7 cellular contexts compared by ENCODE assay signal in the genomic region with DNA sequence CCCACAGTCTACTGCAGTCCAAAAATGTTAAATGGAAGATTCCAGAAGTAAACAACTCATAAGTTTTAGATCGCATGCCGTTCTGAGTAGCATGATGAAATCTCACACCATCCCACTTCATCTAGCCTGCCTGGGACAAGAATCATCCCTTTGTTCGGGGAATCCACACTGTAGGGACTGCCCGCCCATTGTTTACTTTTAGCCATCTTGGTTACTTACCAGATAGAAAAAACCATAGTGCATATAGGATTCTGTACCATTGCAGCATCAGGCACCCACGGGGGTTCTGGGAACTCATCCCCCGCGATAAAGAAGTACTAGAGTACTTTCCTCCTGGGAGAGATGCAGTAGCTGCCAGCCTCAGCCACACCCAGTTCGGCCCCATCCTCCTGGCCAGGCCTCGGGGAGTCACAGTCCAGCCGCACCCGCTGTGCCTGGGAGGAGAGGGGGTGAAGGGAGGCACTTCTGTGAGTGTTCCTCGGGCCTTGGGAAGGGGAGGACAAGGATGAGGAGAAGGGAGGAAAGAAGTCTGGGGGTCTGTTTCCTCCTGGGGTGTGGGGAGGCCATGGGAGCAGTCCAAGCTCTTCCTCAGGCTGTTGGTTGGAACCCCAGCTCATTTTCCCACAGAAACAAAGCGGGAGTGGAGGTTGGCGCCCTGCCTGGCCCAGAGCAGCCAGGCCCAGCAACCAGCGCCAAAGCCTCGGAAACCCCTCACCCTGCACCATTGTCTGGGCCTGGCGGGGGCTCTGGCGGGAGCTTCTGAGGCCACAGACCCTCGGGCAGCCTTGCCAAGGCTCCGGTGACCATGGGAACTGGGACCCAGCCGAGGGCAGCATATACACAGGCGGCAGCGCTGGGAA. TPM values are rescaled to one million over a fixed set of nuclear protein-coding genes. Genes with fewer than 3 reads are reported as not detected.
DNase-seq lines count a peak whose midpoint lies in the region; ATAC-seq, FAIRE-seq and TF ChIP-seq lines count a peak whose summit lies in the region.
"Had no signal": no experiment of that assay in that cellular context is flagged by ENCODE, and none has a peak within 500 bp of the region (broad histone marks: within the 10 kb centered on the region; RNA-seq: fewer than 3 reads in every experiment).

No MANE protein-coding gene starts in this region.

- intact Hi-C loops in ovary (cut with DNase I): loop anchor here in 1 of 4 donors (10.0 kb wide), 1 partner anchor 95 kb away; a partner anchor contains a TSS

- peaks cover 12% of the 10 kb centered on the region for H3K4me1 ChIP-seq in ovary (ENCODE audit: insufficient read depth)

- H3K9me3 ChIP-seq in ovary (no peaks in the 10 kb centered on the region), WERI-Rb-1 (ENCODE audit: severe bottlenecking) (no peaks in the 10 kb centered on the region)

- no peak overlapping the region for H3K4me3 ChIP-seq in ovary
- H3K4me3 ChIP-seq in WERI-Rb-1 (ENCODE audit: low read depth, low read length): no peak overlapping the region

- no peaks in the 10 kb centered on the region for H3K27me3 ChIP-seq in ovary
- no peaks in the 10 kb centered on the region for H3K27me3 ChIP-seq in WERI-Rb-1 (ENCODE audit: insufficient read depth, low read depth, severe bottlenecking)

- ATAC-seq in HG03460 (IDR thresholded peaks at IDR 0.05; ENCODE audit: unreplicated experiment) (no peak), HG02798 (IDR thresholded peaks at IDR 0.05; ENCODE audit: poor library complexity, unreplicated experiment) (no peak)

- TF ChIP-seq POLR2A in H54 (IDR thresholded peaks at IDR 0.05; ENCODE audit: low read depth, low read length) (peak; percentile 40; the same call in 1 of the 2 replicates), ovary (IDR thresholded peaks at IDR 0.05) (no peak)

- no peak for TF ChIP-seq EP300 in ovary (IDR thresholded peaks at IDR 0.05)

- FAIRE-seq in H54 (lab: Jason Lieb, UNC): no peak

- WGBS in ovary, 3 donors: 23 to 33% (median 27%) methylated on average over 23 of the region's 23 CpGs

- H3K27ac ChIP-seq in ovary: peak overlapping the region; percentile 43 to 71
- H3K27ac ChIP-seq in WERI-Rb-1: no peak overlapping the region

- H3K36me3 ChIP-seq in ovary (no peaks in the 10 kb centered on the region), WERI-Rb-1 (peaks cover 12% of the 10 kb centered on the region)

- DNase-seq in H54 (ENCODE audit: insufficient read length, low spot score) (peak; percentile 63), dermis microvascular lymphatic vessel endothelial cell (ENCODE audit: low read depth in 2 of 2) (peak; percentile 86 to 91), ovary (peak in 2 of 5 donors; percentile 62 to 71), WERI-Rb-1 (no peak)
- DNase-seq: activated CD8-positive, alpha-beta memory T cell treated with anti-CD3 and anti-CD28 coated beads for 24 hours had no signal

- TF ChIP-seq CTCF in ovary (IDR thresholded peaks at IDR 0.05): no peak
- TF ChIP-seq CTCF in WERI-Rb-1 (IDR thresholded peaks at IDR 0.05; ENCODE audit: low read depth, low read length): no peak

RNA-seq across cellular contexts. Expression of a gene that starts 8.9 kb away (rescaled TPM):
- total RNA-seq in dermis microvascular lymphatic vessel endothelial cell (58.4 and 74.0 TPM in 2 replicates), ovary (10 to 100 TPM in 6 of 7 donors, 1 to 10 TPM in 1; 7.2 to 38.3 (median 18.6) TPM)
- 10 to 100 TPM; 10.1 to 11.5 TPM for polyA plus RNA-seq in ovary

RNA-seq across cellular contexts. Expression of a gene that starts 14.4 kb away (rescaled TPM):
- total RNA-seq in dermis microvascular lymphatic vessel endothelial cell (22.3 and 33.9 TPM in 2 replicates), ovary (100 to 1,000 TPM in 3 of 7 donors, 10 to 100 TPM in 4; 48.5 to 131 (median 92.7) TPM)
- 100 to 1,000 TPM; 118 to 184 TPM for polyA plus RNA-seq in ovary

RNA-seq across cellular contexts. Expression of a gene that starts 25.3 kb away (rescaled TPM):
- total RNA-seq in dermis microvascular lymphatic vessel endothelial cell: 2.8 and 2.9 TPM in 2 replicates
- 10 to 100 TPM; 10.7 to 24.9 (median 14.1) TPM for total RNA-seq in ovary
- 10 to 100 TPM in 1 of 2 donors, 1 to 10 TPM in 1; 8.9 to 17.1 TPM for polyA plus RNA-seq in ovary

RNA-seq across cellular contexts. Expression of a gene that starts 27.2 kb away (rescaled TPM):
- 23.0 and 31.9 TPM in 2 replicates for total RNA-seq in dermis microvascular lymphatic vessel endothelial cell
- total RNA-seq in ovary: 10 to 100 TPM; 17.3 to 28.0 (median 24.3) TPM
- polyA plus RNA-seq in ovary: 10 to 100 TPM; 10.4 to 18.5 TPM

RNA-seq across cellular contexts. Expression of a gene that starts 35.2 kb away (rescaled TPM):
- 25.0 and 35.4 TPM in 2 replicates for total RNA-seq in dermis microvascular lymphatic vessel endothelial cell
- 10 to 100 TPM; 30.4 to 93.0 (median 83.4) TPM for total RNA-seq in ovary
- 10 to 100 TPM; 14.5 to 51.4 TPM for polyA plus RNA-seq in ovary
